In genomic region chr5:100898504-100899346, GRCh38 we compare ENCODE assay signal across 14 cellular contexts. TPM values are rescaled to one million over a fixed set of nuclear protein-coding genes. Genes with fewer than 3 reads are reported as not detected.
A peak's percentile ranks its signal among the peaks of the same experiment; 100 is the strongest.
DNase-seq lines count a peak whose midpoint lies in the region; ATAC-seq and TF ChIP-seq lines count a peak whose summit lies in the region.
"Had no signal": no experiment of that assay in that cellular context is flagged by ENCODE, and none has a peak within 500 bp of the region (broad histone marks: within the 10 kb centered on the region; RNA-seq: fewer than 3 reads in every experiment).

No MANE protein-coding gene starts in this region.

- TF ChIP-seq EP300 in upper lobe of left lung (IDR thresholded peaks at IDR 0.05), result no peak

- no peaks in the 10 kb centered on the region for H3K4me1 ChIP-seq in adrenal gland (replicated peaks in 1 of 2)
- peaks cover 0 to 36% (median 3%) of the 10 kb centered on the region in 4 donors for H3K4me1 ChIP-seq in upper lobe of left lung
- H3K4me1 ChIP-seq in effector memory CD4-positive, alpha-beta T cell (ENCODE audit: control insufficient read depth, insufficient read depth, low read length, poor library complexity, severe bottlenecking), result peaks cover 17% of the 10 kb centered on the region

- 66 to 69% (median 67%) methylated on average over 5 of the region's 5 CpGs for WGBS in adrenal gland, 4 donors
- 61 to 63% methylated on average over 5 of the region's 5 CpGs for WGBS in upper lobe of left lung, 2 donors

- no peaks in the 10 kb centered on the region for H3K27me3 ChIP-seq in adrenal gland
- no peaks in the 10 kb centered on the region for H3K27me3 ChIP-seq in upper lobe of left lung
- H3K27me3 ChIP-seq in effector memory CD4-positive, alpha-beta T cell (replicated peaks; ENCODE audit: control insufficient read depth, insufficient read depth, low read length, poor library complexity, severe bottlenecking), result no peaks in the 10 kb centered on the region
- H3K27me3 ChIP-seq: right atrium auricular region, vagina had no signal

- H3K9me3 ChIP-seq in adrenal gland (replicated peaks in 1 of 3) (no peaks in the 10 kb centered on the region), upper lobe of left lung (no peaks in the 10 kb centered on the region)
- no peaks in the 10 kb centered on the region for H3K9me3 ChIP-seq in effector memory CD4-positive, alpha-beta T cell (ENCODE audit: control insufficient read depth, low read length)
- H3K9me3 ChIP-seq: right atrium auricular region, vagina had no signal

- H3K4me3 Mint-ChIP-seq in activated T-cell treated with anti-CD3 and anti-CD28 coated beads, Interleukin-2, amount 50 U/mL, for 72 hours, result peak overlapping the region; percentile 99 to 100
- peak overlapping the region; percentile 54 for H3K4me3 Mint-ChIP-seq in activated naive CD8-positive, alpha-beta T cell treated with anti-CD3 and anti-CD28 coated beads for 36 hours
- H3K4me3 Mint-ChIP-seq in stimulated activated memory B cell treated with anti-CD40 and anti-IgM and Interleukin-4, amounts not matched to agents 10 μg/mL and 1 μg/mL and 100 μg/mL, for 72 hours, result peak overlapping the region; percentile 76

- intact Hi-C loops in adrenal gland (cut with DNase I), result no loop called here

- H3K27ac ChIP-seq in adrenal gland (no peak overlapping the region), upper lobe of left lung (peak overlapping the region in 2 of 4 donors; percentile 1 to 33)
- no peak overlapping the region for H3K27ac ChIP-seq in effector memory CD4-positive, alpha-beta T cell (ENCODE audit: insufficient read depth, low read length, poor library complexity, severe bottlenecking)
- H3K27ac ChIP-seq: right atrium auricular region, vagina had no signal

- H3K27ac Mint-ChIP-seq in activated T-cell treated with anti-CD3 and anti-CD28 coated beads, Interleukin-2, amount 50 U/mL, for 72 hours, result peak overlapping the region; percentile 99
- H3K27ac Mint-ChIP-seq in activated naive CD8-positive, alpha-beta T cell treated with anti-CD3 and anti-CD28 coated beads for 36 hours, result peak overlapping the region; percentile 99
- peak overlapping the region; percentile 97 for H3K27ac Mint-ChIP-seq in stimulated activated memory B cell treated with anti-CD40 and anti-IgM and Interleukin-4, amounts not matched to agents 10 μg/mL and 1 μg/mL and 100 μg/mL, for 72 hours

- H3K4me3 ChIP-seq in adrenal gland, result no peak overlapping the region
- H3K4me3 ChIP-seq in upper lobe of left lung, result no peak overlapping the region
- no peak overlapping the region for H3K4me3 ChIP-seq in effector memory CD4-positive, alpha-beta T cell (ENCODE audit: insufficient read depth, low read depth, low read length, poor library complexity, severe bottlenecking)
- H3K4me3 ChIP-seq: right atrium auricular region had no signal

- peaks cover 0 to 2% of the 10 kb centered on the region in 2 donors for H3K9me3 Mint-ChIP-seq in activated T-cell treated with anti-CD3 and anti-CD28 coated beads, Interleukin-2, amount 50 U/mL, for 72 hours
- H3K9me3 Mint-ChIP-seq in activated naive CD8-positive, alpha-beta T cell treated with anti-CD3 and anti-CD28 coated beads for 36 hours, result peaks cover 2% of the 10 kb centered on the region
- no peaks in the 10 kb centered on the region for H3K9me3 Mint-ChIP-seq in stimulated activated memory B cell treated with anti-CD40 and anti-IgM and Interleukin-4, amounts not matched to agents 10 μg/mL and 1 μg/mL and 100 μg/mL, for 72 hours

- H3K36me3 Mint-ChIP-seq in activated T-cell treated with anti-CD3 and anti-CD28 coated beads, Interleukin-2, amount 50 U/mL, for 72 hours (ENCODE audit: insufficient read depth in 2 of 2), result peaks cover 24 to 47% of the 10 kb centered on the region in 2 donors
- peaks cover 37% of the 10 kb centered on the region for H3K36me3 Mint-ChIP-seq in activated naive CD8-positive, alpha-beta T cell treated with anti-CD3 and anti-CD28 coated beads for 36 hours
- peaks cover 37% of the 10 kb centered on the region for H3K36me3 Mint-ChIP-seq in stimulated activated memory B cell treated with anti-CD40 and anti-IgM and Interleukin-4, amounts not matched to agents 10 μg/mL and 1 μg/mL and 100 μg/mL, for 72 hours

- no peak for TF ChIP-seq CTCF in adrenal gland (IDR thresholded peaks at IDR 0.05)
- no peak for TF ChIP-seq CTCF in upper lobe of left lung (IDR thresholded peaks at IDR 0.05)

- no peaks in the 10 kb centered on the region for H3K27me3 Mint-ChIP-seq in activated T-cell treated with anti-CD3 and anti-CD28 coated beads, Interleukin-2, amount 50 U/mL, for 72 hours (ENCODE audit: low read depth)
- no peaks in the 10 kb centered on the region for H3K27me3 Mint-ChIP-seq in activated naive CD8-positive, alpha-beta T cell treated with anti-CD3 and anti-CD28 coated beads for 36 hours
- H3K27me3 Mint-ChIP-seq in stimulated activated memory B cell treated with anti-CD40 and anti-IgM and Interleukin-4, amounts not matched to agents 10 μg/mL and 1 μg/mL and 100 μg/mL, for 72 hours, result no peaks in the 10 kb centered on the region

- no peak for TF ChIP-seq POLR2A in adrenal gland (IDR thresholded peaks at IDR 0.05)
- no peak for TF ChIP-seq POLR2A in upper lobe of left lung (IDR thresholded peaks at IDR 0.05)

- H3K36me3 ChIP-seq in adrenal gland (replicated peaks in 1 of 2) (no peaks in the 10 kb centered on the region), upper lobe of left lung (no peaks in the 10 kb centered on the region)
- H3K36me3 ChIP-seq in effector memory CD4-positive, alpha-beta T cell (ENCODE audit: control insufficient read depth, insufficient read depth, low read length), result peaks cover 4% of the 10 kb centered on the region
- H3K36me3 ChIP-seq: right atrium auricular region, vagina had no signal

- peaks cover 61% of the 10 kb centered on the region for H3K4me1 Mint-ChIP-seq in activated T-cell treated with anti-CD3 and anti-CD28 coated beads, Interleukin-2, amount 50 U/mL, for 72 hours (ENCODE audit: low read depth)
- H3K4me1 Mint-ChIP-seq in activated naive CD8-positive, alpha-beta T cell treated with anti-CD3 and anti-CD28 coated beads for 36 hours, result peaks cover 47% of the 10 kb centered on the region
- H3K4me1 Mint-ChIP-seq in stimulated activated memory B cell treated with anti-CD40 and anti-IgM and Interleukin-4, amounts not matched to agents 10 μg/mL and 1 μg/mL and 100 μg/mL, for 72 hours, result peaks cover 54% of the 10 kb centered on the region

- DNase-seq in activated T-cell treated with anti-CD3 and anti-CD28 coated beads, Interleukin-2, amount 50 U/mL, for 72 hours, result no peak
- no peak for DNase-seq in activated T-cell treated with anti-CD3 and anti-CD28 coated beads for 4 hours
- peak; percentile 65 for DNase-seq in MV-4-11 (lab: John Stamatoyannopoulos, UW)
- DNase-seq in activated naive CD8-positive, alpha-beta T cell treated with anti-CD3 and anti-CD28 coated beads for 36 hours, result no peak
- no peak for DNase-seq in adrenal gland
- DNase-seq in upper lobe of left lung, result no peak
- no peak for DNase-seq in effector memory CD4-positive, alpha-beta T cell
- DNase-seq: GDM1, hypothalamus, NCI-H1417 treated with DMSO at 0.1 percent for 48 hours, NCI-H526 had no signal

- no peak for ATAC-seq in activated T-cell treated with anti-CD3 and anti-CD28 coated beads, Interleukin-2, amount 50 U/mL, for 72 hours (replicated peaks in 1 of 2)
- no peak for ATAC-seq in stimulated activated memory B cell treated with anti-CD40 and anti-IgM and Interleukin-4, amounts not matched to agents 10 μg/mL and 1 μg/mL and 100 μg/mL, for 72 hours
- ATAC-seq in upper lobe of left lung (ENCODE audit: low FRiP score in 2 of 2), result no peak

RNA-seq across cellular contexts. Expression of gene ST8SIA4, which starts 4.4 kb away (rescaled TPM):
- total RNA-seq in activated T-cell treated with anti-CD3 and anti-CD28 coated beads, Interleukin-2, amount 50 U/mL, for 72 hours, result 10 to 100 TPM; 44.5 to 47.1 TPM
- total RNA-seq in activated naive CD8-positive, alpha-beta T cell treated with anti-CD3 and anti-CD28 coated beads for 36 hours, result 10 to 100 TPM; 14.6 to 17.3 TPM
- total RNA-seq in adrenal gland (10 to 100 TPM in 1 of 8 donors, 1 to 10 TPM in 6, under 1 TPM in 1; 0.85 to 11.4 (median 7.5) TPM), upper lobe of left lung (10 to 100 TPM in 3 of 6 donors, 1 to 10 TPM in 3; 4.6 to 28.1 (median 11.4) TPM)
- polyA plus RNA-seq in adrenal gland, result 1 to 10 TPM in 1 of 3 donors, under 1 TPM in 2; 0.94 to 2.2 (median 0.97) TPM
